11 cellular contexts compared by ENCODE assay signal in genomic region chr2:715847-716573, GRCh38. TPM values are rescaled to one million over a fixed set of nuclear protein-coding genes. Genes with fewer than 3 reads are reported as not detected.
A peak's percentile ranks its signal among the peaks of the same experiment; 100 is the strongest.
DNase-seq lines count a peak whose midpoint lies in the region; ATAC-seq and TF ChIP-seq lines count a peak whose summit lies in the region.
"Had no signal": no experiment of that assay in that cellular context is flagged by ENCODE, and none has a peak within 500 bp of the region (broad histone marks: within the 10 kb centered on the region; RNA-seq: fewer than 3 reads in every experiment).

No MANE protein-coding gene starts in this region.

- TF ChIP-seq CTCF in epithelial cell of esophagus (IDR thresholded peaks at IDR 0.05; ENCODE audit: insufficient read depth, low read depth, low read length, missing control alignments) = peak; percentile 17

- DNase-seq in NCI-H1105 treated with DMSO at 0.1 percent for 48 hours (lab: John Stamatoyannopoulos, UW) (peak; percentile 1), NCI-H1105 (lab: John Stamatoyannopoulos, UW) (no peak), NCI-H526 treated with DMSO at 0.1 percent for 48 hours (lab: John Stamatoyannopoulos, UW) (peak; percentile 2), epithelial cell of esophagus (ENCODE audit: low read depth) (no peak), renal cortical epithelial cell (ENCODE audit: low read depth) (peak; percentile 10)
- no peak for DNase-seq in stimulated activated CD4-positive, alpha-beta T cell treated with anti-CD3 and anti-CD28 coated beads, Interleukin-4, amount 100 ng/mL, for 24 hours
- DNase-seq: activated gamma-delta T cell, NCI-H1436, pancreas had no signal

- no peak overlapping the region for H3K4me3 ChIP-seq in epithelial cell of esophagus (ENCODE audit: low read length)
- H3K4me3 ChIP-seq: pancreas had no signal

- ATAC-seq in HG03280 (IDR thresholded peaks at IDR 0.05; ENCODE audit: unreplicated experiment) (no peak), GM21423 (IDR thresholded peaks at IDR 0.05; ENCODE audit: unreplicated experiment) (no peak)
- ATAC-seq: pancreas had no signal

RNA-seq across cellular contexts. Expression of gene TMEM18, which starts 38.8 kb away (rescaled TPM):
- 22.7 and 23.6 TPM in 2 replicates for total RNA-seq in renal cortical epithelial cell

Comparison
In these comparisons a context has a peak if more than half of its experiments do, and no peak if none do; other contexts are left out.
1. DNase-seq: peak in NCI-H1105 treated with DMSO at 0.1 percent for 48 hours (single experiment), NCI-H526 treated with DMSO at 0.1 percent for 48 hours (single experiment) and renal cortical epithelial cell (single experiment); none in NCI-H1105 (single experiment), epithelial cell of esophagus (single experiment) and stimulated activated CD4-positive, alpha-beta T cell treated with anti-CD3 and anti-CD28 coated beads, Interleukin-4, amount 100 ng/mL, for 24 hours (single experiment).